ENCODE assay signal across 8 cellular contexts in the genomic region with DNA sequence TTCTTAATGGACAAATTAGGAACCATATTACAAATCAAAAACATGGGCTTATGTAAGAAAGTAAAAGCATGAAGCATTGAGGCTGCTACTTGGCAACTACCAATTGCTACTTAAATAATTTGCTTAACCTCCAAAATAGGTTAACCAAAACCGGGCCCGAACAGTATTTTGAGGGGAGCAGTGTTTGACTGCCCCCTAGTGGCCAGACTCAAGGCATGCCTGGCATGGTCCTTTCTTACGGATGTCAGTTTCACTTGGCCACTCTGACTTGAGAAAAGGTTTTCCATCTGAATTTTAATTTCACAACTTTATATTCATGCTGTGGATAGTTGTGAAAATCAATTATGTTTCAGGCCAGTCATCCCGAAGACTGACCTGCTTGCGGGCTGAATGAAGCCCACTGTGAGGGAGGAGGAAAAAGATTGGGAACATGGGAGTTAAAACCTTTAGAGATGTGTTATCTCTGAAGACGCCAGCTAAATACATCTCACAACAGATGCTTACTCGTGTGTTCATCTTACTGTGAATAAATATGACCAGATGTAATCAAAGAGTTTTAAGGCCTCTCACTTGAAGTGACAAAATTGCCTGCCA. TPM values are rescaled to one million over a fixed set of nuclear protein-coding genes. Genes with fewer than 3 reads are reported as not detected.
DNase-seq lines count a peak whose midpoint lies in the region; TF ChIP-seq lines count a peak whose summit lies in the region.

No MANE protein-coding gene starts in this region.

- peaks cover 16% of the 10 kb centered on the region for H3K27me3 Mint-ChIP-seq in MCF 10A (ENCODE audit: insufficient read depth, unreplicated experiment)

- H3K4me3 Mint-ChIP-seq in MCF 10A (ENCODE audit: unreplicated experiment) = no peak overlapping the region

- no TSS peak for BruUV-seq in MCF 10A (replicated peaks; lab: Mats Ljungman, UMichigan)

- no peaks in the 10 kb centered on the region for H3K36me3 Mint-ChIP-seq in MCF 10A (ENCODE audit: insufficient read depth, unreplicated experiment)

- POLR2A ChIA-PET in HEK293T (lab: Yijun Ruan, JAX) = no interaction called here
- POLR2A ChIA-PET in MCF 10A (lab: Yijun Ruan, JAX) = no interaction called here

- intact Hi-C loops in MCF 10A (cut with micrococcal nuclease) = loop anchor here (1.0 kb wide), 4 partner anchors 55 to 506 kb away; no protein-coding TSS in a partner anchor

- peak; percentile 90 for TF ChIP-seq CTCF in MCF 10A (IDR thresholded peaks at IDR 0.05; ENCODE audit: unreplicated experiment)

- H3K27ac Mint-ChIP-seq in MCF 10A (ENCODE audit: low read depth, unreplicated experiment) = no peak overlapping the region

- no peaks in the 10 kb centered on the region for H3K9me3 Mint-ChIP-seq in MCF 10A (ENCODE audit: unreplicated experiment)

- CTCF ChIA-PET in HEK293T (lab: Yijun Ruan, JAX) = interaction anchor here (1.2 kb wide), 1 partner anchor 204 kb away, joined by 5 read pairs; no protein-coding TSS in a partner anchor
- CTCF ChIA-PET in MCF 10A (lab: Yijun Ruan, JAX) = interaction anchor here (0.7 to 6.1 kb wide), 11 partner anchors 11 to 521 kb away, joined by 3 to 72 read pairs (median 5); no protein-coding TSS in a partner anchor

- H3K4me1 Mint-ChIP-seq in MCF 10A (ENCODE audit: insufficient read depth, unreplicated experiment) = peaks cover 5% of the 10 kb centered on the region

- peak; percentile 21 to 67 (median 50) for DNase-seq in NCI-H1417 (lab: John Stamatoyannopoulos, UW)
- DNase-seq in NCI-H1417 treated with DMSO at 0.1 percent for 48 hours (lab: John Stamatoyannopoulos, UW) = no peak
- DNase-seq in HEK293T (ENCODE audit: extremely low spot score) = peak; percentile 57
- DNase-seq in NCI-H1092 treated with DMSO at 0.1 percent for 48 hours (lab: John Stamatoyannopoulos, UW) = peak; percentile 29
- peak; percentile 33 for DNase-seq in UCSD-AML1 (lab: John Stamatoyannopoulos, UW; ENCODE audit: unreplicated experiment)
- DNase-seq in MCF 10A (ENCODE audit: unreplicated experiment) = peak; percentile 73
- DNase-seq in islet precursor cell = peak; percentile 72
- peak; percentile 17 to 25 for DNase-seq in stimulated activated CD4-positive, alpha-beta T cell treated with anti-CD3 and anti-CD28 coated beads, Interleukin-1b, Interleukin-23, amount 100 ng/mL, for 1 hour (ENCODE audit: low read depth in 2 of 2)

TF ChIP-seq in HEK293T, 16 proteins besides CTCF, POLR2A, EP300 and RAD21:
- TF ChIP-seq L3MBTL2 (conservative IDR thresholded peaks at IDR 0.05) = no peak
- TF ChIP-seq SUZ12 (IDR thresholded peaks at IDR 0.05) = no peak
- TF ChIP-seq FOXA1 (IDR thresholded peaks at IDR 0.05) = no peak
- TF ChIP-seq CTBP1 (IDR thresholded peaks at IDR 0.05; ENCODE audit: borderline replicate concordance) = no peak
- TF ChIP-seq ARNT (IDR thresholded peaks at IDR 0.05) = no peak
- no peak for TF ChIP-seq NFRKB (IDR thresholded peaks at IDR 0.05)
- no peak for TF ChIP-seq HDGF (IDR thresholded peaks at IDR 0.05; ENCODE audit: borderline replicate concordance)
- TF ChIP-seq ELF4 (IDR thresholded peaks at IDR 0.05) = no peak
- no peak for TF ChIP-seq SP1 (IDR thresholded peaks at IDR 0.05)
- TF ChIP-seq FOXK2 (IDR thresholded peaks at IDR 0.05) = no peak
- no peak for TF ChIP-seq BHLHE40 (IDR thresholded peaks at IDR 0.05; ENCODE audit: borderline replicate concordance)
- no peak for TF ChIP-seq FOXM1 (IDR thresholded peaks at IDR 0.05; ENCODE audit: borderline replicate concordance)
- TF ChIP-seq, protein P1, sequence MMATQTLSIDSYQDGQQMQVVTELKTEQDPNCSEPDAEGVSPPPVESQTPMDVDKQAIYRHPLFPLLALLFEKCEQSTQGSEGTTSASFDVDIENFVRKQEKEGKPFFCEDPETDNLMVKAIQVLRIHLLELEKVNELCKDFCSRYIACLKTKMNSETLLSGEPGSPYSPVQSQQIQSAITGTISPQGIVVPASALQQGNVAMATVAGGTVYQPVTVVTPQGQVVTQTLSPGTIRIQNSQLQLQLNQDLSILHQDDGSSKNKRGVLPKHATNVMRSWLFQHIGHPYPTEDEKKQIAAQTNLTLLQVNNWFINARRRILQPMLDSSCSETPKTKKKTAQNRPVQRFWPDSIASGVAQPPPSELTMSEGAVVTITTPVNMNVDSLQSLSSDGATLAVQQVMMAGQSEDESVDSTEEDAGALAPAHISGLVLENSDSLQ (IDR thresholded peaks at IDR 0.05) = no peak
- no peak for TF ChIP-seq ZNF384 (IDR thresholded peaks at IDR 0.05)
- TF ChIP-seq LEF1 (IDR thresholded peaks at IDR 0.05; ENCODE audit: borderline replicate concordance) = no peak
- TF ChIP-seq TARDBP (IDR thresholded peaks at IDR 0.05) = no peak

RNA-seq across cellular contexts. Expression of a gene that starts 2.9 kb away (rescaled TPM):
- not detected in 2 replicates for total RNA-seq in MCF 10A (2022)
